In the genomic region with DNA sequence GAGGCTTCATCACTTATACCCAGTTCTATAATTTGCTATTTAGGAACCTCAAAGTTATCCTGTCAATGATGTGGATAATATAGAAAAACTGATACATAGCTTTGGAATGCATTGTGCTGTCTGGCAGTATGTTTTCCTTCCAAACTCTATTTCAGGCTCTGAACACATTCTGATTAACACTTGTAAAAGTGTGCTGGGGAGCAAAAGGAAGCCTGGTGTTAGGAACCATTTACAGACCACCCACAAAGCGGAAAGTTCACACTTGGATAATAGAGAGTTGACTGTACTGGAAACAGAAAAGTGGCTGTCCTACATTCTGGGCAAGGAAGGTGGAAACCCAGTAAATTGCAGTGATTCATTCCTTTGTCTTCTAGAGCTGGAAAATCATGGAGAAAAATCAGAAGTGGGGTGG, we compare ENCODE assay signal across 13 cellular contexts.
A peak's percentile ranks its signal among the peaks of the same experiment; 100 is the strongest.
DNase-seq lines count a peak whose midpoint lies in the region; ATAC-seq, FAIRE-seq and TF ChIP-seq lines count a peak whose summit lies in the region.
"Had no signal": no experiment of that assay in that cellular context is flagged by ENCODE, and none has a peak within 500 bp of the region (broad histone marks: within the 10 kb centered on the region; RNA-seq: fewer than 3 reads in every experiment).

No MANE protein-coding gene starts in this region.

- TF ChIP-seq CTCF in bronchial epithelial cell (IDR thresholded peaks at IDR 0.05; ENCODE audit: insufficient read depth, low read length, severe bottlenecking) (no peak), suprapubic skin (IDR thresholded peaks at IDR 0.05) (no peak)

- TF ChIP-seq POLR2A in suprapubic skin (IDR thresholded peaks at IDR 0.05), result no peak

- H3K27ac ChIP-seq in suprapubic skin, result peak overlapping the region; percentile 65

- no peak for ATAC-seq in HG03095 (IDR thresholded peaks at IDR 0.05; ENCODE audit: unreplicated experiment)

- no peak for FAIRE-seq in bronchial epithelial cell (lab: Jason Lieb, UNC)

- H3K27me3 ChIP-seq in bronchial epithelial cell (ENCODE audit: control insufficient read depth, insufficient read depth, low read length) (no peaks in the 10 kb centered on the region), suprapubic skin (no peaks in the 10 kb centered on the region)
- H3K27me3 ChIP-seq: adrenal gland had no signal

- H3K36me3 ChIP-seq in bronchial epithelial cell (ENCODE audit: control insufficient read depth, insufficient read depth, low read length) (no peaks in the 10 kb centered on the region), suprapubic skin (no peaks in the 10 kb centered on the region)
- H3K36me3 ChIP-seq: adrenal gland had no signal

- 52% methylated on average over 1 of the region's 1 CpG for WGBS in suprapubic skin

- no peak for TF ChIP-seq EP300 in suprapubic skin (IDR thresholded peaks at IDR 0.05)

- H3K4me1 ChIP-seq in suprapubic skin, result peaks cover 79% of the 10 kb centered on the region

- H3K9me3 ChIP-seq in suprapubic skin, result no peaks in the 10 kb centered on the region
- H3K9me3 ChIP-seq: adrenal gland had no signal

- no peak overlapping the region for H3K4me3 ChIP-seq in bronchial epithelial cell (ENCODE audit: low read depth, low read length)
- H3K4me3 ChIP-seq in suprapubic skin, result no peak overlapping the region
- H3K4me3 ChIP-seq: adrenal gland had no signal

- DNase-seq in HPDE6-E6E7 (ENCODE audit: extremely low spot score) (peak; percentile 49), bronchial epithelial cell (ENCODE audit: low read depth) (peak; percentile 74), islet precursor cell (peak; percentile 68), suprapubic skin (ENCODE audit: low spot score in 2 of 2) (no peak), GM19240 (ENCODE audit: insufficient read length, low spot score) (no peak), NCI-H446 (lab: John Stamatoyannopoulos, UW) (no peak)
- DNase-seq in activated CD4-positive, alpha-beta T cell treated with anti-CD3 and anti-CD28 coated beads for 4 hours, result no peak
- DNase-seq: activated CD4-positive, alpha-beta memory T cell treated with anti-CD3 and anti-CD28 coated beads for 36 hours; adrenal gland; GDM1; MV-4-11; stimulated activated CD8-positive, alpha-beta memory T cell treated with anti-CD3 and anti-CD28 coated beads, Interleukin-4, amount 100 ng/mL, for 48 hours had no signal

Comparison
In these comparisons a context has a peak if more than half of its experiments do, and no peak if none do; other contexts are left out.
1. DNase-seq: peak in HPDE6-E6E7 (single experiment), bronchial epithelial cell (single experiment) and islet precursor cell (single experiment); none in suprapubic skin (0 of 2), GM19240 (single experiment), NCI-H446 (0 of 2) and activated CD4-positive, alpha-beta T cell treated with anti-CD3 and anti-CD28 coated beads for 4 hours (0 of 2).